8 cellular contexts compared by ENCODE assay signal in the genomic region with DNA sequence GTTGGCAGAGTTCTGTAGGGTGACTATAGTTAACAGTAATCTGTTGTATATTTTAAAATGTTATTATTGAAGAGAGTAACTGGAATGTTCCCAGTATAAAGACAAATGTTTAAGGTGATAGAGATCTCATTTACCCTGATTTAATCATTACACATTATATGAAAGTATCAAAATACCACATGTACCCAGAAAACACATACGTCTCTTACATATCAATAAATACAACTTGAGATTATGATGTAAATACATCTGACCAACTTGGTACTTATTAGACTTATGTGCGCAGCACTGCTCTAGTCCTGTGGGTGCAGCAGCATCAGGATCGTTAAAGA. TPM values are rescaled to one million over a fixed set of nuclear protein-coding genes. Genes with fewer than 3 reads are reported as not detected.
DNase-seq lines count a peak whose midpoint lies in the region; ATAC-seq and TF ChIP-seq lines count a peak whose summit lies in the region.

No MANE protein-coding gene starts in this region.

- ATAC-seq in gastrocnemius medialis (no peak), GM19455 (IDR thresholded peaks at IDR 0.05; ENCODE audit: unreplicated experiment) (no peak)

- H3K27ac ChIP-seq in GM23248 (peak overlapping the region; percentile 78), VCaP (peak overlapping the region; percentile 92), gastrocnemius medialis (peak overlapping the region; percentile 91 to 98 (median 96))

- H3K27me3 ChIP-seq in GM23248 (replicated peaks; ENCODE audit: insufficient read depth) (no peaks in the 10 kb centered on the region), gastrocnemius medialis (no peaks in the 10 kb centered on the region)

- H3K36me3 ChIP-seq in GM23248 (ENCODE audit: low read depth) (peaks cover 18% of the 10 kb centered on the region), gastrocnemius medialis (peaks cover 0 to 31% of the 10 kb centered on the region in 2 donors)

- peak overlapping the region; percentile 97 for H3K9ac ChIP-seq in GM23248

- intact Hi-C loops in gastrocnemius medialis (cut with DNase I; ENCODE audit: low total_unique reads): loop anchor here (10.0 kb wide), 1 partner anchor 914 kb away; the partner anchor contains the start of gene ENO1

- no peak for TF ChIP-seq CTCF in VCaP (conservative IDR thresholded peaks at IDR 0.05)
- no peak for TF ChIP-seq CTCF in foreskin fibroblast (IDR thresholded peaks at IDR 0.05; ENCODE audit: low read depth, low read length)
- TF ChIP-seq CTCF in gastrocnemius medialis (IDR thresholded peaks at IDR 0.05 in 4 of 5, conservative IDR thresholded peaks at IDR 0.05 in 1 of 5): no peak
- TF ChIP-seq CTCF in GM10266 (IDR thresholded peaks at IDR 0.05; ENCODE audit: control insufficient read depth, insufficient read depth, low read depth, missing control alignments): no peak

- H3K4me1 ChIP-seq in GM23248 (ENCODE audit: insufficient read depth) (peaks cover 16% of the 10 kb centered on the region), gastrocnemius medialis (peaks cover 39 to 41% of the 10 kb centered on the region in 2 donors)

- DNase-seq in GM23248 (no peak), foreskin fibroblast (no peak), gastrocnemius medialis (no peak), dermis blood vessel endothelial cell (no peak), GM10266 (ENCODE audit: extremely low spot score) (no peak), AG08396 (ENCODE audit: low spot score) (no peak)

- H3F3A ChIP-seq in GM23248 (ENCODE audit: insufficient read depth): peaks cover 13% of the 10 kb centered on the region

- no peaks in the 10 kb centered on the region for H3K9me3 ChIP-seq in GM23248 (ENCODE audit: low read depth)
- H3K9me3 ChIP-seq in gastrocnemius medialis: no peaks in the 10 kb centered on the region

- no peak for TF ChIP-seq POLR2A in gastrocnemius medialis (IDR thresholded peaks at IDR 0.05)

- H3K9me2 ChIP-seq in GM23248 (ENCODE audit: insufficient read depth): no peaks in the 10 kb centered on the region

- peak overlapping the region; percentile 88 for H3K4me2 ChIP-seq in GM23248 (ENCODE audit: unreplicated experiment)

- in situ Hi-C loops in GM23248 (cut with MboI): no loop called here
- in situ Hi-C loops in gastrocnemius medialis (cut with MboI; ENCODE audit: low sequenced_read_pairs in 4 of 4): no loop called here

- peak overlapping the region; percentile 97 for H3K4me3 ChIP-seq in GM23248
- peak overlapping the region; percentile 79 to 90 for H3K4me3 ChIP-seq in foreskin fibroblast (ENCODE audit: low read depth in 1 of 2, low read length in 2 of 2)
- H3K4me3 ChIP-seq in gastrocnemius medialis: peak overlapping the region; percentile 73 to 93 (median 81)

- H4K20me1 ChIP-seq in GM23248 (ENCODE audit: insufficient read depth): no peaks in the 10 kb centered on the region

- 1 to 2% methylated on average over 3 of the region's 3 CpGs for WGBS in GM23248 (ENCODE audit: low coverage in 1 of 2, low lambda C conversion rate in 2 of 2, missing lambda C conversion rate in 2 of 2), 2 experiments

- H3K79me2 ChIP-seq in GM23248 (ENCODE audit: insufficient read depth): peaks cover 41% of the 10 kb centered on the region

- peak overlapping the region; percentile 85 for H2AFZ ChIP-seq in GM23248

RNA-seq across cellular contexts. Expression of gene PARK7, which starts 0.7 kb away (rescaled TPM):
- total RNA-seq in GM23248 (2014; rRNA removed; shearing (Covaris generic)): 191 and 198 TPM in 2 replicates
- polyA plus RNA-seq in GM23248 (2016; fragmentation: Nextera tagmentation; extraction: Ambion mirVana): 514 and 522 TPM in 2 replicates
- 100 to 1,000 TPM; 291 to 370 (median 332) TPM for total RNA-seq in gastrocnemius medialis
- total RNA-seq in dermis blood vessel endothelial cell: 226 and 230 TPM in 2 replicates

RNA-seq across cellular contexts. Expression of gene TNFRSF9, which starts 20.2 kb away (rescaled TPM):
- total RNA-seq in GM23248 (2014; rRNA removed; shearing (Covaris generic)): 0.13 TPM in 1 of 2 replicates, not detected in the other
- not detected in 2 replicates for polyA plus RNA-seq in GM23248 (2016; fragmentation: Nextera tagmentation; extraction: Ambion mirVana)
- total RNA-seq in gastrocnemius medialis (under 1 TPM in 2 of 4 donors, not detected in 2; 0.05 to 0.20 TPM), dermis blood vessel endothelial cell (0.09 and 0.51 TPM in 2 replicates)
